Comparison of ENCODE assay signal across 18 cellular contexts in genomic region chr10:97096327-97097153, GRCh38.
A peak's percentile ranks its signal among the peaks of the same experiment; 100 is the strongest.
DNase-seq lines count a peak whose midpoint lies in the region; ATAC-seq, FAIRE-seq and TF ChIP-seq lines count a peak whose summit lies in the region.
"Had no signal": no experiment of that assay in that cellular context is flagged by ENCODE, and none has a peak within 500 bp of the region (broad histone marks: within the 10 kb centered on the region; RNA-seq: fewer than 3 reads in every experiment).

No MANE protein-coding gene starts in this region.

- intact Hi-C loops in ovary (cut with DNase I), result no loop called here

- ATAC-seq in GM18858 (IDR thresholded peaks at IDR 0.05; ENCODE audit: unreplicated experiment), result no peak
- ATAC-seq in GM19463 (IDR thresholded peaks at IDR 0.05; ENCODE audit: unreplicated experiment), result no peak
- ATAC-seq: body of pancreas, esophagus mucosa had no signal

- peak; percentile 55 for FAIRE-seq in GM18507 (lab: Jason Lieb, UNC)
- FAIRE-seq: islet of Langerhans had no signal

- H3K9me3 ChIP-seq in ovary (no peaks in the 10 kb centered on the region), BE2C (no peaks in the 10 kb centered on the region)
- H3K9me3 ChIP-seq: body of pancreas, neutrophil, upper lobe of left lung had no signal

- H3K4me3 ChIP-seq in coronary artery, result peak overlapping the region; percentile 40
- H3K4me3 ChIP-seq in ovary, result no peak overlapping the region
- no peak overlapping the region for H3K4me3 ChIP-seq in BE2C (ENCODE audit: low read depth, low read length)
- H3K4me3 ChIP-seq: body of pancreas, SK-N-MC, upper lobe of left lung had no signal

- H3K27me3 ChIP-seq in ovary (no peaks in the 10 kb centered on the region), BE2C (no peaks in the 10 kb centered on the region)
- H3K27me3 ChIP-seq: body of pancreas, upper lobe of left lung had no signal

- H3K27ac ChIP-seq in coronary artery (no peak overlapping the region), ovary (no peak overlapping the region)
- H3K27ac ChIP-seq: body of pancreas, neutrophil, SK-N-MC, upper lobe of left lung had no signal

- WGBS in ovary, 3 donors, result 14 to 20% (median 19%) methylated on average over 26 of the region's 26 CpGs

- no peak for TF ChIP-seq EP300 in ovary (IDR thresholded peaks at IDR 0.05)

- TF ChIP-seq CTCF in coronary artery (IDR thresholded peaks at IDR 0.05) (no peak), ovary (IDR thresholded peaks at IDR 0.05) (no peak), BE2C (IDR thresholded peaks at IDR 0.05; ENCODE audit: low read depth, low read length) (no peak)

- DNase-seq in GM18507 (ENCODE audit: extremely low spot score, insufficient read length, low read depth) (no peak), NCI-H2227 treated with DMSO at 0.1 percent for 48 hours (lab: John Stamatoyannopoulos, UW) (peak; percentile 38), coronary artery (ENCODE audit: low spot score) (no peak), ovary (peak; percentile 31 to 65 (median 43)), BE2C (no peak), cerebellar nuclear complex (lab: John Stamatoyannopoulos, UW) (no peak)
- DNase-seq: activated CD4-positive, alpha-beta T cell treated with anti-CD3 and anti-CD28 coated beads, Interleukin-2, amount 10 ng/mL, durations not matched to agents 7 days and 5 days; IMR-90; NCI-H2029 treated with DMSO at 0.1 percent for 48 hours; stimulated activated CD4-positive, alpha-beta T cell treated with anti-CD3 and anti-CD28 coated beads, Interleukin-4, amount 100 ng/mL, for 1 hour had no signal

- peaks cover 3% of the 10 kb centered on the region for H3K4me1 ChIP-seq in ovary (ENCODE audit: insufficient read depth)
- no peaks in the 10 kb centered on the region; the same call in none of the 2 replicates for H3K4me1 ChIP-seq in BE2C

- H3K36me3 ChIP-seq in ovary (no peaks in the 10 kb centered on the region), BE2C (no peaks in the 10 kb centered on the region)
- H3K36me3 ChIP-seq: neutrophil, upper lobe of left lung had no signal

- no peak for TF ChIP-seq POLR2A in ovary (IDR thresholded peaks at IDR 0.05)

Comparison
In these comparisons a context has a peak if more than half of its experiments do, and no peak if none do; other contexts are left out.
1. DNase-seq: peak in NCI-H2227 treated with DMSO at 0.1 percent for 48 hours (single experiment) and ovary (5 of 5); none in GM18507 (single experiment), coronary artery (single experiment), BE2C (single experiment) and cerebellar nuclear complex (0 of 2).